Comparison of ENCODE assay signal across 8 cellular contexts in the genomic region with DNA sequence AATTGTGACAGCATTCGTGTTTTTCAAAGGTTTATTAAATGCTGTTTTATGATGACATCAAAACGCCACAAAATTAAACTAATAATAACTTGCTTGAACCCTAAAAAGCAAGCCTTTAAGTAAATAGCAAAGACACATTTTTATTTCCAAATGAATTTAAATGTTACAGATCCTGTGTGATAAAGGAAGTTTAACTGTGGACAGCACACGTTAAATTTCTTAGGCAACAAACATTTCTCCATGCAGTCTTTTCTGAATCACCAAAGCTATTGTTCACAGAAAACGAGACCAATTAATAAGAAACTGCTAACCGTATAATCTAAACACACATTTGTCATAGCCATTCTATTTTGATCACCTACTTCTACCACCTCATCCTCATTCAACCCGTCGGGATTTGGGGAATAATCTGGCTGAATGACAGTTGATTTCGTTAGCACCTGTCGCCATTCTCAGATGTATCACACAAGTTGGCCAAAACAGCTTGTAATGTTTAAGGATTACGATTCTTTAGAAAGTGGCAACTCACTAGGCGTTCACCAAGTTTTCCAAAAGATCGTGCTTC. TPM values are rescaled to one million over a fixed set of nuclear protein-coding genes. Genes with fewer than 3 reads are reported as not detected.
DNase-seq lines count a peak whose midpoint lies in the region; ATAC-seq, FAIRE-seq and TF ChIP-seq lines count a peak whose summit lies in the region.

No MANE protein-coding gene starts in this region.

- POLR2A ChIA-PET in A549 (lab: Yijun Ruan, JAX) = interaction anchor here (1.3 kb wide), 1 partner anchor 26 kb away, joined by 3 read pairs; no protein-coding TSS in a partner anchor
- POLR2A ChIA-PET in activated CD8-positive, alpha-beta T cell treated with anti-CD3 and anti-CD28 coated beads for 36 hours (lab: Charles Lee) = interaction anchor here (0.6 to 5.5 kb wide), 23 partner anchors 9 to 319 kb away, joined by 3 to 80 read pairs (median 5); no protein-coding TSS in a partner anchor

- peak overlapping the region; percentile 99 for H3K4me2 ChIP-seq in A549

- H3K36me3 ChIP-seq in testis (ENCODE audit: low read depth, missing control alignments) = no peaks in the 10 kb centered on the region

- intact Hi-C loops in activated CD8-positive, alpha-beta T cell treated with anti-CD3 and anti-CD28 coated beads for 36 hours (cut with micrococcal nuclease) = loop anchor here (5.0 kb wide), 1 partner anchor 80 kb away; no protein-coding TSS in a partner anchor
- intact Hi-C loops in testis (cut with DNase I; ENCODE audit: low total_unique reads) = loop anchor here (10.0 kb wide), 1 partner anchor 62 kb away; no protein-coding TSS in a partner anchor

- H3K4me1 ChIP-seq in A549 (peaks cover 24% of the 10 kb centered on the region; the same call in 2 of the 3 replicates), testis (no peaks in the 10 kb centered on the region)

- H3K9me3 Mint-ChIP-seq in activated CD8-positive, alpha-beta T cell treated with anti-CD3 and anti-CD28 coated beads for 36 hours = no peaks in the 10 kb centered on the region
- H3K9me3 Mint-ChIP-seq in immature natural killer cell = no peaks in the 10 kb centered on the region

- H3K27ac ChIP-seq in A549 (peak overlapping the region; percentile 92 to 97), testis (peak overlapping the region in 1 of 2 donors; percentile 97)

- H3K9me3 ChIP-seq in A549 (no peaks in the 10 kb centered on the region), testis (no peaks in the 10 kb centered on the region)

- ATAC-seq in A549 (no peak), GM18861 (IDR thresholded peaks at IDR 0.05; ENCODE audit: unreplicated experiment) (peak; percentile 1), HG02588 (IDR thresholded peaks at IDR 0.05; ENCODE audit: unreplicated experiment) (no peak)
- no peak for ATAC-seq in activated CD8-positive, alpha-beta T cell treated with anti-CD3 and anti-CD28 coated beads for 36 hours

- TF ChIP-seq RAD21 in A549 (conservative IDR thresholded peaks at IDR 0.05 in 1 of 2, IDR thresholded peaks at IDR 0.05 in 1 of 2) = no peak

- H3K27me3 Mint-ChIP-seq in activated CD8-positive, alpha-beta T cell treated with anti-CD3 and anti-CD28 coated beads for 36 hours = no peaks in the 10 kb centered on the region
- H3K27me3 Mint-ChIP-seq in immature natural killer cell (ENCODE audit: low read depth in 3 of 3) = peaks cover 4 to 15% (median 9%) of the 10 kb centered on the region in 3 donors

- CTCF ChIA-PET in A549 (lab: Yijun Ruan, JAX) = interaction anchor here (0.8 to 1.2 kb wide), 3 partner anchors 11 to 35 kb away, joined by 3 read pairs; no protein-coding TSS in a partner anchor
- CTCF ChIA-PET in activated CD8-positive, alpha-beta T cell treated with anti-CD3 and anti-CD28 coated beads for 36 hours (lab: Charles Lee) = interaction anchor here (0.9 to 2.0 kb wide), 7 partner anchors 8 to 81 kb away, joined by 3 to 17 read pairs (median 4); no protein-coding TSS in a partner anchor

- TF ChIP-seq CTCF in A549 (IDR thresholded peaks at IDR 0.05) (no peak), testis (IDR thresholded peaks at IDR 0.05) (no peak)
- TF ChIP-seq CTCF in activated CD8-positive, alpha-beta T cell treated with anti-CD3 and anti-CD28 coated beads for 36 hours (IDR thresholded peaks at IDR 0.05) = no peak

- peaks cover 38% of the 10 kb centered on the region for H3K4me1 Mint-ChIP-seq in activated CD8-positive, alpha-beta T cell treated with anti-CD3 and anti-CD28 coated beads for 36 hours (ENCODE audit: low read depth)
- peaks cover 17 to 41% of the 10 kb centered on the region in 2 donors for H3K4me1 Mint-ChIP-seq in immature natural killer cell

- TF ChIP-seq POLR2A in A549 (IDR thresholded peaks at IDR 0.05; ENCODE audit: low read length) (no peak), testis (IDR thresholded peaks at IDR 0.05) (no peak)

- no peaks in the 10 kb centered on the region for H3K27me3 ChIP-seq in testis

- TF ChIP-seq EP300 in A549 (IDR thresholded peaks at IDR 0.05) = no peak

- H3K4me3 Mint-ChIP-seq in activated CD8-positive, alpha-beta T cell treated with anti-CD3 and anti-CD28 coated beads for 36 hours = peak overlapping the region; percentile 93
- H3K4me3 Mint-ChIP-seq in immature natural killer cell = peak overlapping the region; percentile 95 to 98 (median 96)

- DNase-seq in A549 (ENCODE audit: low read depth in 1 of 2, low spot score in 1 of 2) (no peak), immature natural killer cell (no peak), testis (no peak), HCEC 1CT (no peak), middle frontal gyrus (ENCODE audit: extremely low spot score, low spot score) (no peak)
- no peak for DNase-seq in activated CD8-positive, alpha-beta T cell treated with anti-CD3 and anti-CD28 coated beads for 36 hours

- H3K27ac Mint-ChIP-seq in activated CD8-positive, alpha-beta T cell treated with anti-CD3 and anti-CD28 coated beads for 36 hours = peak overlapping the region; percentile 97
- peak overlapping the region; percentile 90 to 98 (median 96) for H3K27ac Mint-ChIP-seq in immature natural killer cell

- FAIRE-seq in A549 (lab: Jason Lieb, UNC) = no peak

- WGBS in A549 (ENCODE audit: missing lambda C conversion rate) = 9% methylated on average over 12 of the region's 12 CpGs
- WGBS in testis, 2 donors = 5 to 6% methylated on average over 12 of the region's 12 CpGs

- H3K4me3 ChIP-seq in A549 (peak overlapping the region; percentile 90), testis (peak overlapping the region; percentile 94 to 95)

- peaks cover 40% of the 10 kb centered on the region for H3K36me3 Mint-ChIP-seq in activated CD8-positive, alpha-beta T cell treated with anti-CD3 and anti-CD28 coated beads for 36 hours (ENCODE audit: low read depth)
- H3K36me3 Mint-ChIP-seq in immature natural killer cell = no peaks in the 10 kb centered on the region

TF ChIP-seq in A549, 52 proteins besides CTCF, POLR2A, EP300 and RAD21:
- TF ChIP-seq NR3C1 (IDR thresholded peaks at IDR 0.05) (no peak), RARB (CRISPR knock-in tag; IDR thresholded peaks at IDR 0.05) (no peak), KDM5A (IDR thresholded peaks at IDR 0.05) (no peak), SMC3 (IDR thresholded peaks at IDR 0.05) (no peak), JUNB (IDR thresholded peaks at IDR 0.05) (no peak), HEYL (CRISPR knock-in tag; IDR thresholded peaks at IDR 0.05) (no peak), KDM1A (IDR thresholded peaks at IDR 0.05; ENCODE audit: low read depth) (no peak), ZFP36 (IDR thresholded peaks at IDR 0.05; ENCODE audit: borderline replicate concordance, partially characterized antibody) (no peak), FOSB (CRISPR knock-in tag; IDR thresholded peaks at IDR 0.05) (no peak)
- TF ChIP-seq, protein P1, sequence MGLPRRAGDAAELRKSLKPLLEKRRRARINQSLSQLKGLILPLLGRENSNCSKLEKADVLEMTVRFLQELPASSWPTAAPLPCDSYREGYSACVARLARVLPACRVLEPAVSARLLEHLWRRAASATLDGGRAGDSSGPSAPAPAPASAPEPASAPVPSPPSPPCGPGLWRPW (IDR thresholded peaks at IDR 0.05) = no peak
- TF ChIP-seq, protein P2, sequence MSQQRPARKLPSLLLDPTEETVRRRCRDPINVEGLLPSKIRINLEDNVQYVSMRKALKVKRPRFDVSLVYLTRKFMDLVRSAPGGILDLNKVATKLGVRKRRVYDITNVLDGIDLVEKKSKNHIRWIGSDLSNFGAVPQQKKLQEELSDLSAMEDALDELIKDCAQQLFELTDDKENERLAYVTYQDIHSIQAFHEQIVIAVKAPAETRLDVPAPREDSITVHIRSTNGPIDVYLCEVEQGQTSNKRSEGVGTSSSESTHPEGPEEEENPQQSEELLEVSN (IDR thresholded peaks at IDR 0.05; ENCODE audit: borderline replicate concordance, low read depth) = no peak
TF ChIP-seq in A549: peak in this region for 0.

RNA-seq across cellular contexts. Expression of a gene that starts 1.3 kb away (rescaled TPM):
- polyA plus RNA-seq in A549 (2011; rRNA removed) (37.3 and 45.7 TPM in 2 replicates), A549 (2017; fragmentation: RNase III; extraction: RNeasy Plus Mini Kit Qiagen cat#74134 plus additional on column Dnase treatment) (34.4 to 36.6 TPM (median 35.6 TPM) in 3 replicates), immature natural killer cell (1 to 10 TPM; 5.0 to 9.5 (median 6.6) TPM), testis (ENCODE audit: insufficient read depth, low read depth, low replicate concordance) (60.3 TPM)
- 20.8 and 21.7 TPM in 2 replicates for polyA plus RNA-seq in A549 (2012; cell fraction: cytosol; rRNA removed)
- 39.9 and 55.8 TPM in 2 replicates for polyA plus RNA-seq in A549 (2012; cell fraction: nucleus; rRNA removed)
- polyA minus RNA-seq in A549 (2011; rRNA and poly(A)+ RNA removed) = 12.3 and 15.8 TPM in 2 replicates
- 100 to 1,000 TPM; 112 to 114 TPM for total RNA-seq in activated CD8-positive, alpha-beta T cell treated with anti-CD3 and anti-CD28 coated beads for 36 hours
- 10 to 100 TPM; 27.0 to 36.0 TPM for total RNA-seq in testis
